17 cellular contexts compared by ENCODE assay signal in genomic region chr9:95927288-95928004, GRCh38. TPM values are rescaled to one million over a fixed set of nuclear protein-coding genes. Genes with fewer than 3 reads are reported as not detected.
DNase-seq lines count a peak whose midpoint lies in the region; ATAC-seq, FAIRE-seq and TF ChIP-seq lines count a peak whose summit lies in the region.
"Had no signal": no experiment of that assay in that cellular context is flagged by ENCODE, and none has a peak within 500 bp of the region (broad histone marks: within the 10 kb centered on the region; RNA-seq: fewer than 3 reads in every experiment).

No MANE protein-coding gene starts in this region.

- ATAC-seq in activated CD4-positive, alpha-beta T cell treated with anti-CD3 and anti-CD28 coated beads for 36 hours = peak; percentile 16
- no peak for ATAC-seq in GM18867 (IDR thresholded peaks at IDR 0.05; ENCODE audit: unreplicated experiment)
- ATAC-seq in Right ventricle myocardium inferior = no peak

- H3K4me3 Mint-ChIP-seq in activated CD4-positive, alpha-beta T cell treated with anti-CD3 and anti-CD28 coated beads for 36 hours = no peak overlapping the region
- H3K4me3 Mint-ChIP-seq: CD4-positive, CD25-positive, alpha-beta regulatory T cell had no signal

- POLR2A ChIA-PET in activated CD4-positive, alpha-beta T cell treated with anti-CD3 and anti-CD28 coated beads for 36 hours (lab: Charles Lee) = interaction anchor here (0.7 kb wide), 1 partner anchor 81 kb away, joined by 3 read pairs; no protein-coding TSS in a partner anchor

- no peak for DNase-seq in activated CD4-positive, alpha-beta T cell treated with anti-CD3 and anti-CD28 coated beads for 36 hours
- no peak for DNase-seq in activated CD4-positive, alpha-beta T cell treated with anti-CD3 and anti-CD28 coated beads, Interleukin-2, amount 50 U/mL, for 4 hours
- DNase-seq in adipocyte (ENCODE audit: low read depth) (peak; percentile 12), globus pallidus (ENCODE audit: low spot score) (peak; percentile 12), small intestine (no peak), GM10266 (ENCODE audit: extremely low spot score) (no peak), Right ventricle myocardium inferior (ENCODE audit: missing footprints) (no peak)
- DNase-seq: 8988T; AML-193; CD4-positive, CD25-positive, alpha-beta regulatory T cell; DMS79 treated with DMSO at 0.1 percent for 48 hours; EL; GDM1; GM23248; H7 had no signal

- no peaks in the 10 kb centered on the region for H3K9me3 ChIP-seq in adipocyte (ENCODE audit: control insufficient read depth, low read length)
- no peaks in the 10 kb centered on the region for H3K9me3 ChIP-seq in small intestine (ENCODE audit: control insufficient read depth, low read depth)
- H3K9me3 ChIP-seq: BLaER1 had no signal

- FAIRE-seq in small intestine (lab: Jason Lieb, UNC) = peak; percentile 82

- H3K36me3 Mint-ChIP-seq in activated CD4-positive, alpha-beta T cell treated with anti-CD3 and anti-CD28 coated beads for 36 hours (ENCODE audit: low read depth) = peaks cover 38% of the 10 kb centered on the region

- no peaks in the 10 kb centered on the region for H3K27me3 ChIP-seq in adipocyte (replicated peaks; ENCODE audit: control insufficient read depth, insufficient read depth, low read length)
- H3K27me3 ChIP-seq in small intestine (ENCODE audit: control insufficient read depth in 2 of 2, insufficient read depth in 2 of 2, low read length in 2 of 2) = no peaks in the 10 kb centered on the region
- H3K27me3 ChIP-seq: BLaER1 had no signal

- no peak overlapping the region for H3K27ac ChIP-seq in small intestine (ENCODE audit: low read depth in 1 of 2, low read length in 1 of 2)
- H3K27ac ChIP-seq: BLaER1, GM23248 had no signal

- intact Hi-C loops in activated CD4-positive, alpha-beta T cell treated with anti-CD3 and anti-CD28 coated beads for 36 hours (cut with DNase I, micrococcal nuclease) = no loop called here
- intact Hi-C loops in Right ventricle myocardium inferior (cut with DNase I) = no loop called here

- H3K4me3 ChIP-seq in adipocyte (ENCODE audit: low read length) (no peak overlapping the region), small intestine (ENCODE audit: low read depth in 1 of 2, low read length in 2 of 2) (no peak overlapping the region)
- H3K4me3 ChIP-seq: BLaER1, GM23248 had no signal

- H3K27me3 Mint-ChIP-seq in activated CD4-positive, alpha-beta T cell treated with anti-CD3 and anti-CD28 coated beads for 36 hours = no peaks in the 10 kb centered on the region
- H3K27me3 Mint-ChIP-seq: CD4-positive, CD25-positive, alpha-beta regulatory T cell had no signal

- no peak overlapping the region for H3K27ac Mint-ChIP-seq in activated CD4-positive, alpha-beta T cell treated with anti-CD3 and anti-CD28 coated beads for 36 hours
- H3K27ac Mint-ChIP-seq: CD4-positive, CD25-positive, alpha-beta regulatory T cell had no signal

- peaks cover 2% of the 10 kb centered on the region for H3K4me1 Mint-ChIP-seq in activated CD4-positive, alpha-beta T cell treated with anti-CD3 and anti-CD28 coated beads for 36 hours

- no peak overlapping the region for H3K9ac ChIP-seq in adipocyte (ENCODE audit: low read length)
- H3K9ac ChIP-seq: BLaER1, GM23248 had no signal

- no peaks in the 10 kb centered on the region for H3K4me1 ChIP-seq in adipocyte (ENCODE audit: control insufficient read depth, insufficient read depth, low read length)
- no peaks in the 10 kb centered on the region for H3K4me1 ChIP-seq in small intestine (ENCODE audit: control insufficient read depth in 2 of 2, insufficient read depth in 1 of 2, low read depth in 1 of 2, low read length in 1 of 2)
- H3K4me1 ChIP-seq: BLaER1 had no signal

- CTCF ChIA-PET in activated CD4-positive, alpha-beta T cell treated with anti-CD3 and anti-CD28 coated beads for 36 hours (lab: Charles Lee) = no interaction called here

- TF ChIP-seq CTCF in GM10266 (IDR thresholded peaks at IDR 0.05; ENCODE audit: control insufficient read depth, insufficient read depth, low read depth, missing control alignments) = no peak

- no peaks in the 10 kb centered on the region for H3K9me3 Mint-ChIP-seq in activated CD4-positive, alpha-beta T cell treated with anti-CD3 and anti-CD28 coated beads for 36 hours (ENCODE audit: low read depth)
- H3K9me3 Mint-ChIP-seq: CD4-positive, CD25-positive, alpha-beta regulatory T cell had no signal

- H3K36me3 ChIP-seq in adipocyte (ENCODE audit: control insufficient read depth, insufficient read depth, low read length, severe bottlenecking) = peaks cover 74% of the 10 kb centered on the region
- H3K36me3 ChIP-seq in small intestine (ENCODE audit: control insufficient read depth in 2 of 2, insufficient read depth in 2 of 2, low read length in 2 of 2) = peaks cover 0 to 4% of the 10 kb centered on the region in 2 donors

RNA-seq across cellular contexts. Expression of gene ERCC6L2, which starts 52.0 kb away (rescaled TPM):
- total RNA-seq in activated CD4-positive, alpha-beta T cell treated with anti-CD3 and anti-CD28 coated beads for 36 hours = 10 to 100 TPM; 24.0 to 25.9 TPM
- 10 to 100 TPM in 1 of 3 donors, 1 to 10 TPM in 2; 4.9 to 10.1 (median 8.5) TPM for polyA plus RNA-seq in small intestine
- 20.6 TPM for total RNA-seq in Right ventricle myocardium inferior

Comparison
In these comparisons a context has a peak if more than half of its experiments do, and no peak if none do; other contexts are left out.
1. DNase-seq: peak in adipocyte (single experiment) and globus pallidus (single experiment); none in activated CD4-positive, alpha-beta T cell treated with anti-CD3 and anti-CD28 coated beads for 36 hours (single experiment), activated CD4-positive, alpha-beta T cell treated with anti-CD3 and anti-CD28 coated beads, Interleukin-2, amount 50 U/mL, for 4 hours (0 of 2), small intestine (single experiment), GM10266 (single experiment) and Right ventricle myocardium inferior (single experiment).